1 cellular context compared by ENCODE assay signal in genomic region chr16:4369006-4369766, GRCh38.
TF ChIP-seq lines count a peak whose summit lies in the region.

No MANE protein-coding gene starts in this region.

TF ChIP-seq in IMR-90, 13 proteins besides CTCF, POLR2A, EP300 and RAD21:
- TF ChIP-seq NFE2L2 (IDR thresholded peaks at IDR 0.05; ENCODE audit: low read depth, low read length): no peak
- no peak for TF ChIP-seq RFX5 (IDR thresholded peaks at IDR 0.05; ENCODE audit: low read depth, low read length)
- TF ChIP-seq ELK1 (IDR thresholded peaks at IDR 0.05; ENCODE audit: borderline replicate concordance, low read depth, low read length): no peak
- no peak for TF ChIP-seq CEBPB (IDR thresholded peaks at IDR 0.05; ENCODE audit: low read depth, low read length)
- no peak for TF ChIP-seq USF2 (IDR thresholded peaks at IDR 0.05; ENCODE audit: low read depth, low read length)
- no peak; the same call in 1 of the 2 replicates for TF ChIP-seq FOS (IDR thresholded peaks at IDR 0.05; ENCODE audit: low read depth, low read length)
- TF ChIP-seq MXI1 (IDR thresholded peaks at IDR 0.05; ENCODE audit: borderline replicate concordance, low read depth, low read length): no peak
- no peak for TF ChIP-seq CHD1 (IDR thresholded peaks at IDR 0.05; ENCODE audit: low read depth, low read length)
- no peak for TF ChIP-seq RCOR1 (IDR thresholded peaks at IDR 0.05; ENCODE audit: insufficient replicate concordance, low read length)
- TF ChIP-seq BHLHE40 (IDR thresholded peaks at IDR 0.05; ENCODE audit: low read depth, low read length): no peak
- no peak for TF ChIP-seq SMC3 (IDR thresholded peaks at IDR 0.05; ENCODE audit: low read depth, low read length)
